In genomic region chr13:40377783-40378182, GRCh38 we compare ENCODE assay signal across 9 cellular contexts.
DNase-seq lines count a peak whose midpoint lies in the region; ATAC-seq, FAIRE-seq and TF ChIP-seq lines count a peak whose summit lies in the region.
"Had no signal": no experiment of that assay in that cellular context is flagged by ENCODE, and none has a peak within 500 bp of the region (broad histone marks: within the 10 kb centered on the region; RNA-seq: fewer than 3 reads in every experiment).

No MANE protein-coding gene starts in this region.

- peaks cover 10% of the 10 kb centered on the region for H3K4me1 ChIP-seq in HAP-1

- no peak overlapping the region for H3K4me3 ChIP-seq in HAP-1

- H3K36me3 ChIP-seq in HAP-1 (replicated peaks): no peaks in the 10 kb centered on the region

- no peaks in the 10 kb centered on the region for H3K36me3 Mint-ChIP-seq in activated B cell treated with CpG ODN at 0.5 μM for 24 hours (ENCODE audit: low read depth)

- no peak for TF ChIP-seq POLR2A in GM12891 (IDR thresholded peaks at IDR 0.05; ENCODE audit: low read depth, low read length)

- no peaks in the 10 kb centered on the region for H3K9me3 ChIP-seq in HAP-1

- H3K27me3 Mint-ChIP-seq in activated B cell treated with CpG ODN at 0.5 μM for 24 hours: no peaks in the 10 kb centered on the region

- TF ChIP-seq CTCF in activated B cell treated with CpG ODN at 0.5 μM for 24 hours (IDR thresholded peaks at IDR 0.05): no peak

- H3K27me3 ChIP-seq in HAP-1 (ENCODE audit: low read depth): no peaks in the 10 kb centered on the region

- ATAC-seq in activated B cell treated with CpG ODN at 0.5 μM for 24 hours (ENCODE audit: low read depth) (peak; percentile 69), HG03108 (IDR thresholded peaks at IDR 0.05; ENCODE audit: unreplicated experiment) (no peak), GM21526 (IDR thresholded peaks at IDR 0.05; ENCODE audit: low FRiP score, unreplicated experiment) (no peak)

- peaks cover 30% of the 10 kb centered on the region for H3K4me1 Mint-ChIP-seq in activated B cell treated with CpG ODN at 0.5 μM for 24 hours

- POLR2A ChIA-PET in activated B cell treated with CpG ODN at 0.5 μM for 24 hours (lab: Charles Lee): no interaction called here

- H3K4me3 Mint-ChIP-seq in activated B cell treated with CpG ODN at 0.5 μM for 24 hours: no peak overlapping the region

- no peak overlapping the region for H3K27ac Mint-ChIP-seq in activated B cell treated with CpG ODN at 0.5 μM for 24 hours

- intact Hi-C loops in activated B cell treated with CpG ODN at 0.5 μM for 24 hours (cut with micrococcal nuclease): loop anchor here (1.0 kb wide), 1 partner anchor 11 kb away; no protein-coding TSS in a partner anchor

- CTCF ChIA-PET in activated B cell treated with CpG ODN at 0.5 μM for 24 hours (lab: Charles Lee): no interaction called here

- DNase-seq in Daoy (ENCODE audit: low read depth): peak; percentile 48
- DNase-seq in activated B cell treated with CpG ODN at 0.5 μM for 24 hours: no peak
- DNase-seq in fibroblast of peridontal ligament (ENCODE audit: extremely low read depth): peak; percentile 32
- DNase-seq in stimulated activated CD4-positive, alpha-beta T cell treated with anti-CD3 and anti-CD28 coated beads, Interleukin-4, amount 100 ng/mL, for 4 hours: peak; percentile 18 to 54
- DNase-seq in GM12891 (ENCODE audit: insufficient read length, low spot score): no peak
- no peak for DNase-seq in HAP-1 (ENCODE audit: low spot score in 2 of 2)
- DNase-seq: NCI-H526 had no signal

- peaks cover 3% of the 10 kb centered on the region for H3K9me3 Mint-ChIP-seq in activated B cell treated with CpG ODN at 0.5 μM for 24 hours

- in situ Hi-C loops in HAP-1 (cut with MboI; ENCODE audit: low sequenced_read_pairs): no loop called here

- FAIRE-seq in GM12891 (lab: Jason Lieb, UNC): no peak

TF ChIP-seq in GM12891, 5 proteins besides CTCF, POLR2A, EP300 and RAD21:
- TF ChIP-seq POU2F2 (IDR thresholded peaks at IDR 0.05; ENCODE audit: low read depth, low read length) (no peak), TAF1 (IDR thresholded peaks at IDR 0.05; ENCODE audit: low read depth, low read length) (no peak), PAX5 (IDR thresholded peaks at IDR 0.05; ENCODE audit: insufficient read depth, low read length, severe bottlenecking) (no peak), SPI1 (IDR thresholded peaks at IDR 0.05; ENCODE audit: low read depth, low read length) (no peak), POLR2AphosphoS5 (IDR thresholded peaks at IDR 0.05; ENCODE audit: low read depth, low read length) (no peak)

Comparison
In these comparisons a context has a peak if more than half of its experiments do, and no peak if none do; other contexts are left out.
1. DNase-seq: peak in Daoy (single experiment), fibroblast of peridontal ligament (single experiment) and stimulated activated CD4-positive, alpha-beta T cell treated with anti-CD3 and anti-CD28 coated beads, Interleukin-4, amount 100 ng/mL, for 4 hours (2 of 2); none in activated B cell treated with CpG ODN at 0.5 μM for 24 hours (single experiment), GM12891 (single experiment) and HAP-1 (0 of 2).